35 cellular contexts compared by ENCODE assay signal in genomic region chr11:74662487-74663103, GRCh38.
"Had no signal": no experiment of that assay in that cellular context is flagged by ENCODE, and none has a peak within 500 bp of the region (broad histone marks: within the 10 kb centered on the region; RNA-seq: fewer than 3 reads in every experiment).

No MANE protein-coding gene starts in this region.

- ATAC-seq: PC-3 had no signal

- H3K4me1 ChIP-seq: Peyer's patch, SJSA1 had no signal

- H3K4me2 ChIP-seq: SK-N-SH had no signal

- H3K9me3 ChIP-seq: Peyer's patch, SJSA1, SK-N-SH had no signal

- H3K27ac ChIP-seq: brain microvascular endothelial cell, cardiac muscle cell, Peyer's patch, SJSA1 had no signal

- DNase-seq: activated B cell treated with CpG ODN at 0.5 μM for 24 hours; activated CD4-positive, alpha-beta memory T cell treated with anti-CD3 and anti-CD28 coated beads for 36 hours; activated CD4-positive, alpha-beta T cell treated with anti-CD3 and anti-CD28 coated beads for 4 hours; activated CD4-positive, alpha-beta T cell treated with anti-CD3 and anti-CD28 coated beads, Interleukin-2, amount 50 U/mL, for 1 hour; activated CD4-positive, CD25-positive, alpha-beta regulatory T cell treated with anti-CD3 and anti-CD28 coated beads, Interleukin-2, amount 50 U/mL, for 72 hours; activated CD8-positive, alpha-beta memory T cell treated with anti-CD3 and anti-CD28 coated beads, Interleukin-2, amount 50 U/mL, for 48 hours; activated effector memory CD4-positive, alpha-beta T cell treated with Interleukin-2 at 50 U/mL for 16 hours; activated naive CD4-positive, alpha-beta T cell treated with anti-CD3 and anti-CD28 coated beads, Interleukin-2, amount 10 ng/mL, durations not matched to agents 7 days and 5 days; activated T-cell treated with anti-CD3 and anti-CD28 coated beads, Interleukin-2, amount 50 U/mL, for 48 hours; amniotic stem cell; aorta; brain microvascular endothelial cell; Karpas-422; MG63; NCI-H1048; NCI-H1105 treated with DMSO at 0.1 percent for 48 hours; NCI-H1436; NCI-H1694; NCI-H1930; NCI-H2081 treated with DMSO at 0.1 percent for 48 hours; NCI-H226; NCI-H524 treated with DMSO at 0.1 percent for 48 hours; NCI-H748 treated with DMSO at 0.1 percent for 48 hours; NK-92 treated with Interleukin-12 subunit alpha and Interleukin-12 subunit beta, amount 100 ng/mL, for 24 hours; PC-3; Peyer's patch; RPMI8226; SHP77 treated with DMSO at 0.1 percent for 48 hours; SK-N-SH had no signal

- H3K27ac Mint-ChIP-seq: activated B cell treated with CpG ODN at 0.5 μM for 24 hours; activated CD4-positive, alpha-beta memory T cell treated with anti-CD3 and anti-CD28 coated beads for 36 hours; activated naive CD4-positive, alpha-beta T cell treated with anti-CD3 and anti-CD28 coated beads, Interleukin-2, amount 10 ng/mL, durations not matched to agents 7 days and 5 days; activated naive CD8-positive, alpha-beta T cell; T-helper 1 cell treated with Interleukin-12 subunit alpha and Interleukin-12 subunit beta and Interleukin-4 antibody, amounts not matched to agents 30 μg/mL and 1 μg/mL, for 36 hours; T-helper 2 cell treated with Interferon-gamma antibody and Interleukin-4, amounts not matched to agents 5 μg/mL and 100 μg/mL, for 36 hours had no signal

- H3K36me3 ChIP-seq: brain microvascular endothelial cell, cardiac muscle cell, Peyer's patch, SJSA1 had no signal

- H3K27me3 Mint-ChIP-seq: activated B cell treated with CpG ODN at 0.5 μM for 24 hours; activated CD4-positive, alpha-beta memory T cell treated with anti-CD3 and anti-CD28 coated beads for 36 hours; activated naive CD4-positive, alpha-beta T cell treated with anti-CD3 and anti-CD28 coated beads, Interleukin-2, amount 10 ng/mL, durations not matched to agents 7 days and 5 days; activated naive CD8-positive, alpha-beta T cell had no signal

- H3K4me3 ChIP-seq: cardiac muscle cell, MG63, Peyer's patch, SJSA1 had no signal

- H3K4me1 Mint-ChIP-seq: activated B cell treated with CpG ODN at 0.5 μM for 24 hours; activated naive CD4-positive, alpha-beta T cell treated with anti-CD3 and anti-CD28 coated beads, Interleukin-2, amount 10 ng/mL, durations not matched to agents 7 days and 5 days had no signal

- FAIRE-seq: TTC549 had no signal

- H3K27me3 ChIP-seq: brain microvascular endothelial cell, cardiac muscle cell, MG63, Peyer's patch, SJSA1 had no signal

- H3K9ac ChIP-seq: SK-N-SH had no signal

- H3K4me3 Mint-ChIP-seq: activated B cell treated with CpG ODN at 0.5 μM for 24 hours; activated CD4-positive, alpha-beta memory T cell treated with anti-CD3 and anti-CD28 coated beads for 36 hours; activated naive CD4-positive, alpha-beta T cell treated with anti-CD3 and anti-CD28 coated beads, Interleukin-2, amount 10 ng/mL, durations not matched to agents 7 days and 5 days; activated naive CD8-positive, alpha-beta T cell; T-helper 1 cell treated with Interleukin-12 subunit alpha and Interleukin-12 subunit beta and Interleukin-4 antibody, amounts not matched to agents 30 μg/mL and 1 μg/mL, for 36 hours; T-helper 2 cell treated with Interferon-gamma antibody and Interleukin-4, amounts not matched to agents 5 μg/mL and 100 μg/mL, for 36 hours had no signal
